ENCODE assay signal across 25 cellular contexts in genomic region chr12:75341873-75342272, GRCh38. TPM values are rescaled to one million over a fixed set of nuclear protein-coding genes. Genes with fewer than 3 reads are reported as not detected.
DNase-seq lines count a peak whose midpoint lies in the region; ATAC-seq and TF ChIP-seq lines count a peak whose summit lies in the region.
"Had no signal": no experiment of that assay in that cellular context is flagged by ENCODE, and none has a peak within 500 bp of the region (broad histone marks: within the 10 kb centered on the region; RNA-seq: fewer than 3 reads in every experiment).

No MANE protein-coding gene starts in this region.

- H4K5ac ChIP-seq in IMR-90 (ENCODE audit: low read depth, low read length): no peak overlapping the region

- TF ChIP-seq CTCF in IMR-90 (conservative IDR thresholded peaks at IDR 0.05; ENCODE audit: low read depth, low read length): no peak

- H3K9me1 ChIP-seq in IMR-90 (ENCODE audit: insufficient read depth, low read length): no peaks in the 10 kb centered on the region

- H3K27ac ChIP-seq in IMR-90 (ENCODE audit: insufficient read depth, low read length): no peak overlapping the region
- H3K27ac ChIP-seq in trophoblast cell (ENCODE audit: low read depth, low read length): no peak overlapping the region
- H3K27ac ChIP-seq in GM23248: no peak overlapping the region
- H3K27ac ChIP-seq: HL-60, Peyer's patch had no signal

- no CpG with 5 or more reads among the region's 5 CpGs for WGBS in IMR-90 (ENCODE audit: extremely low coverage in 2 of 2, insufficient read length in 1 of 2), 2 experiments
- no CpG with 5 or more reads among the region's 5 CpGs for WGBS in trophoblast cell (ENCODE audit: extremely low coverage, insufficient coverage, insufficient read length)
- 89 to 92% methylated on average over 5 of the region's 5 CpGs for WGBS in GM23248 (ENCODE audit: low coverage in 1 of 2, low lambda C conversion rate in 2 of 2, missing lambda C conversion rate in 2 of 2), 2 experiments

- no peak overlapping the region for H4K12ac ChIP-seq in trophoblast cell (ENCODE audit: low read depth, low read length)

- BruUV-seq in IMR-90 (replicated peaks; lab: Mats Ljungman, UMichigan): no TSS peak

- intact Hi-C loops in IMR-90 (cut with micrococcal nuclease): no loop called here

- no peaks in the 10 kb centered on the region for H3K4me1 ChIP-seq in IMR-90 (ENCODE audit: control insufficient read depth, insufficient read depth, low read length)
- no peaks in the 10 kb centered on the region for H3K4me1 ChIP-seq in trophoblast cell (ENCODE audit: control insufficient read depth in 1 of 2, insufficient read depth in 2 of 2, low read length in 2 of 2)
- no peaks in the 10 kb centered on the region for H3K4me1 ChIP-seq in GM23248 (ENCODE audit: insufficient read depth)
- H3K4me1 ChIP-seq: Peyer's patch had no signal

- no peak overlapping the region for H4K8ac ChIP-seq in IMR-90 (ENCODE audit: low read depth in 2 of 2, low read length in 2 of 2)
- H4K8ac ChIP-seq in trophoblast cell (ENCODE audit: low read depth, low read length): no peak overlapping the region

- no peaks in the 10 kb centered on the region for H3F3A ChIP-seq in GM23248 (ENCODE audit: insufficient read depth)

- no peaks in the 10 kb centered on the region for H3K9me2 ChIP-seq in GM23248 (ENCODE audit: insufficient read depth)
- H3K9me2 ChIP-seq: SK-N-SH had no signal

- H3K79me1 ChIP-seq in IMR-90 (ENCODE audit: low read depth in 1 of 2, low read length in 2 of 2) (no peaks in the 10 kb centered on the region), trophoblast cell (ENCODE audit: low read length) (no peaks in the 10 kb centered on the region)

- dilution Hi-C loops in IMR-90 (cut with HindIII; ENCODE audit: low sequenced_read_pairs, unreplicated experiment): no loop called here

- POLR2A ChIA-PET in IMR-90 (lab: Charles Lee; ENCODE audit: unreplicated experiment): no interaction called here

- no peak overlapping the region for H2AFZ ChIP-seq in IMR-90 (replicated peaks; ENCODE audit: low read length, poor library complexity)
- H2AFZ ChIP-seq in trophoblast cell (ENCODE audit: insufficient read depth, low read length, poor library complexity): no peak overlapping the region
- H2AFZ ChIP-seq in GM23248: no peak overlapping the region

- TF ChIP-seq POLR2A in IMR-90 (IDR thresholded peaks at IDR 0.05; ENCODE audit: low read depth, low read length): no peak

- H4K20me1 ChIP-seq in IMR-90 (ENCODE audit: insufficient read depth, low read length) (no peaks in the 10 kb centered on the region), GM23248 (ENCODE audit: insufficient read depth) (no peaks in the 10 kb centered on the region)

- H2BK12ac ChIP-seq in trophoblast cell (ENCODE audit: low read length): no peak overlapping the region

- H3K27me3 ChIP-seq in IMR-90 (ENCODE audit: control insufficient read depth, insufficient read depth, low read length) (no peaks in the 10 kb centered on the region; the same call in 1 of the 2 replicates), trophoblast cell (ENCODE audit: insufficient read depth, low read length) (no peaks in the 10 kb centered on the region), GM23248 (replicated peaks; ENCODE audit: insufficient read depth) (no peaks in the 10 kb centered on the region)
- H3K27me3 ChIP-seq: Peyer's patch had no signal

- no peak for TF ChIP-seq RAD21 in IMR-90 (IDR thresholded peaks at IDR 0.05; ENCODE audit: low read length)

- H3K56ac ChIP-seq in IMR-90 (ENCODE audit: extremely low read depth, insufficient read depth, low read length): no peak overlapping the region

- H3K4ac ChIP-seq in IMR-90 (ENCODE audit: low read depth, low read length) (no peak overlapping the region), trophoblast cell (ENCODE audit: low read depth, low read length) (no peak overlapping the region)

- H2BK15ac ChIP-seq in IMR-90 (ENCODE audit: low read depth, low read length): no peak overlapping the region

- in situ Hi-C loops in IMR-90 (cut with MboI; ENCODE audit: low sequenced_read_pairs): loop anchor here (25.0 kb wide), 1 partner anchor 695 kb away; the partner anchor contains the start of gene PHLDA1
- in situ Hi-C loops in GM23248 (cut with MboI): no loop called here

- H3K4me3 ChIP-seq in IMR-90 (ENCODE audit: insufficient read depth, low read depth, low read length) (no peak overlapping the region), trophoblast cell (ENCODE audit: low read depth, low read length) (no peak overlapping the region), GM23248 (no peak overlapping the region)
- H3K4me3 ChIP-seq: Peyer's patch had no signal

- H3K9me3 ChIP-seq in IMR-90 (ENCODE audit: control insufficient read depth, insufficient read depth, low read length): no peaks in the 10 kb centered on the region
- no peaks in the 10 kb centered on the region for H3K9me3 ChIP-seq in trophoblast cell (ENCODE audit: insufficient read depth, low read depth, low read length)
- H3K9me3 ChIP-seq in GM23248 (ENCODE audit: low read depth): no peaks in the 10 kb centered on the region
- H3K9me3 ChIP-seq: Peyer's patch had no signal

- H3K18ac ChIP-seq in IMR-90 (ENCODE audit: low read depth, low read length) (no peak overlapping the region), trophoblast cell (ENCODE audit: low read length) (no peak overlapping the region)

- no peak overlapping the region for H2BK20ac ChIP-seq in IMR-90 (ENCODE audit: low read depth, low read length)

- H3K79me2 ChIP-seq in trophoblast cell (ENCODE audit: control insufficient read depth, insufficient read depth, low read length, poor library complexity) (no peaks in the 10 kb centered on the region), GM23248 (ENCODE audit: insufficient read depth) (no peaks in the 10 kb centered on the region)

- CTCF ChIA-PET in IMR-90 (lab: Yijun Ruan, JAX): no interaction called here

- H3K9ac ChIP-seq in IMR-90 (ENCODE audit: low read depth, low read length) (no peak overlapping the region), trophoblast cell (ENCODE audit: low read length) (no peak overlapping the region), GM23248 (no peak overlapping the region)
- H3K9ac ChIP-seq: SK-N-SH had no signal

- H2BK5ac ChIP-seq in IMR-90 (ENCODE audit: low read depth, low read length, poor library complexity, severe bottlenecking) (no peak overlapping the region), trophoblast cell (ENCODE audit: low read depth, low read length, poor library complexity) (no peak overlapping the region)

- H2AK5ac ChIP-seq in IMR-90 (ENCODE audit: low read depth, low read length) (no peak overlapping the region), trophoblast cell (ENCODE audit: low read length) (no peak overlapping the region)

- H3K4me2 ChIP-seq in IMR-90 (ENCODE audit: low read depth, low read length): no peak overlapping the region
- H3K4me2 ChIP-seq in trophoblast cell (ENCODE audit: low read length): no peak overlapping the region
- no peak overlapping the region for H3K4me2 ChIP-seq in GM23248 (ENCODE audit: unreplicated experiment)
- H3K4me2 ChIP-seq: SK-N-SH had no signal

- ATAC-seq in IMR-90 (ENCODE audit: low read depth): no peak
- ATAC-seq: Right ventricle myocardium inferior had no signal

- H2AK9ac ChIP-seq in IMR-90 (replicated peaks; ENCODE audit: low read depth, low read length, poor library complexity): no peak overlapping the region

- H3K14ac ChIP-seq in IMR-90 (replicated peaks; ENCODE audit: low read depth, low read length): no peak overlapping the region
- no peak overlapping the region for H3K14ac ChIP-seq in trophoblast cell (ENCODE audit: low read length)

- no peak overlapping the region for H2BK120ac ChIP-seq in IMR-90 (ENCODE audit: low read depth, low read length)
- no peak overlapping the region for H2BK120ac ChIP-seq in trophoblast cell (ENCODE audit: insufficient read depth, low read length, poor library complexity)

- H3K23ac ChIP-seq in IMR-90 (ENCODE audit: low read depth, low read length): no peak overlapping the region
- H3K23ac ChIP-seq in trophoblast cell (ENCODE audit: low read length): no peak overlapping the region

- DNase-seq in EH (ENCODE audit: low read depth) (peak; percentile 3), IMR-90 (peak; percentile 4), astrocyte of the hippocampus (ENCODE audit: low read depth, low spot score) (peak; percentile 14), trophoblast cell (peak; percentile 86 to 87), NCI-H69 (lab: John Stamatoyannopoulos, UW) (no peak), GM23248 (no peak), germinal center (ENCODE audit: low spot score) (no peak)
- no peak for DNase-seq in stimulated activated CD4-positive, alpha-beta T cell treated with anti-CD3 and anti-CD28 coated beads, Interleukin-4, amount 100 ng/mL, for 1 hour
- DNase-seq: ACHN, AML-193, COR-L47, DMS79, GF-D8, H7, KBM-7, NCI-H1436, NCI-H2029, NCI-H2171, NCI-H510A treated with DMSO at 0.1 percent for 48 hours, Peyer's patch, SK-N-SH, T-helper 1 cell had no signal

- H3K36me3 ChIP-seq in IMR-90 (ENCODE audit: control insufficient read depth, insufficient read depth, low read length): no peaks in the 10 kb centered on the region
- no peaks in the 10 kb centered on the region for H3K36me3 ChIP-seq in trophoblast cell (ENCODE audit: control insufficient read depth in 1 of 2, insufficient read depth in 2 of 2, low read length in 2 of 2)
- H3K36me3 ChIP-seq in GM23248 (ENCODE audit: low read depth): no peaks in the 10 kb centered on the region
- H3K36me3 ChIP-seq: Peyer's patch had no signal

- H4K91ac ChIP-seq in IMR-90 (ENCODE audit: insufficient read depth, low read depth, low read length) (no peak overlapping the region), trophoblast cell (ENCODE audit: low read depth, low read length) (no peak overlapping the region)

RNA-seq across cellular contexts. Expression of gene GLIPR1L1, which starts 7.4 kb away (rescaled TPM):
- total RNA-seq in IMR-90 (2012; rRNA removed): not detected in 2 replicates
- not detected in 2 replicates for polyA plus RNA-seq in IMR-90 (2012; rRNA removed)
- polyA plus RNA-seq in IMR-90 (2012; cell fraction: cytosol; rRNA removed): not detected in 2 replicates
- not detected in 2 replicates for polyA plus RNA-seq in IMR-90 (2012; cell fraction: nucleus; rRNA removed; ENCODE audit: low replicate concordance)
- not detected in 2 replicates for polyA plus RNA-seq in trophoblast cell (2013)
- total RNA-seq in GM23248 (2014; rRNA removed; shearing (Covaris generic)): not detected in 2 replicates
- not detected in 2 replicates for polyA plus RNA-seq in GM23248 (2016; fragmentation: Nextera tagmentation; extraction: Ambion mirVana)
- total RNA-seq: Peyer's patch, Right ventricle myocardium inferior had no signal
- polyA plus RNA-seq: CD14-positive monocyte, SK-N-SH had no signal

RNA-seq across cellular contexts. Expression of gene CAPS2, which starts 11.7 kb away (rescaled TPM):
- 2.7 and 2.8 TPM in 2 replicates for total RNA-seq in IMR-90 (2012; rRNA removed)
- polyA plus RNA-seq in IMR-90 (2012; rRNA removed) (0.98 and 1.2 TPM in 2 replicates), GM23248 (2016; fragmentation: Nextera tagmentation; extraction: Ambion mirVana) (1.3 and 1.5 TPM in 2 replicates)
- polyA plus RNA-seq in IMR-90 (2012; cell fraction: cytosol; rRNA removed): 0.11 and 0.26 TPM in 2 replicates
- 0.90 and 3.4 TPM in 2 replicates for polyA plus RNA-seq in IMR-90 (2012; cell fraction: nucleus; rRNA removed; ENCODE audit: low replicate concordance)
- 1.1 and 1.2 TPM in 2 replicates for polyA plus RNA-seq in trophoblast cell (2013)
- 3.4 and 4.4 TPM in 2 replicates for total RNA-seq in GM23248 (2014; rRNA removed; shearing (Covaris generic))

RNA-seq across cellular contexts. Expression of gene GLIPR1L2, which starts 49.0 kb away (rescaled TPM):
- not detected in 2 replicates for total RNA-seq in IMR-90 (2012; rRNA removed)
- polyA plus RNA-seq in IMR-90 (2012; rRNA removed) (0.07 and 0.13 TPM in 2 replicates), GM23248 (2016; fragmentation: Nextera tagmentation; extraction: Ambion mirVana) (2.1 and 2.3 TPM in 2 replicates)
- 0.02 TPM in 2 replicates for polyA plus RNA-seq in IMR-90 (2012; cell fraction: cytosol; rRNA removed)
- 0.03 TPM in 1 of 2 replicates, not detected in the other for polyA plus RNA-seq in IMR-90 (2012; cell fraction: nucleus; rRNA removed; ENCODE audit: low replicate concordance)
- polyA plus RNA-seq in trophoblast cell (2013): 0.24 and 0.31 TPM in 2 replicates
- 0.51 and 1.6 TPM in 2 replicates for total RNA-seq in GM23248 (2014; rRNA removed; shearing (Covaris generic))
- total RNA-seq: H7 had no signal

Comparison
In these comparisons a context has a peak if more than half of its experiments do, and no peak if none do; other contexts are left out.
1. DNase-seq: peak in EH (single experiment), IMR-90 (single experiment), astrocyte of the hippocampus (single experiment) and trophoblast cell (2 of 2); none in NCI-H69 (single experiment), GM23248 (single experiment), germinal center (single experiment) and stimulated activated CD4-positive, alpha-beta T cell treated with anti-CD3 and anti-CD28 coated beads, Interleukin-4, amount 100 ng/mL, for 1 hour (single experiment).